Comparison of ENCODE assay signal across 23 cellular contexts in genomic region chr11:123363556-123363955, GRCh38.
DNase-seq lines count a peak whose midpoint lies in the region; ATAC-seq and TF ChIP-seq lines count a peak whose summit lies in the region.
"Had no signal": no experiment of that assay in that cellular context is flagged by ENCODE, and none has a peak within 500 bp of the region (broad histone marks: within the 10 kb centered on the region; RNA-seq: fewer than 3 reads in every experiment).

No MANE protein-coding gene starts in this region.

- H3K27me3 ChIP-seq in prostate gland (replicated peaks; ENCODE audit: insufficient read depth): no peaks in the 10 kb centered on the region
- H3K27me3 ChIP-seq in WERI-Rb-1 (ENCODE audit: insufficient read depth, low read depth, severe bottlenecking): no peaks in the 10 kb centered on the region

- peak overlapping the region; percentile 8 for H3K27ac Mint-ChIP-seq in activated CD4-positive, alpha-beta T cell treated with anti-CD3 and anti-CD28 coated beads for 36 hours
- peak overlapping the region; percentile 30 to 87 (median 39) for H3K27ac Mint-ChIP-seq in brain
- H3K27ac Mint-ChIP-seq: CD8-positive, alpha-beta T cell; mesothelial cell of epicardium; nephron progenitor cell had no signal

- no peak for DNase-seq in activated CD4-positive, alpha-beta T cell treated with anti-CD3 and anti-CD28 coated beads for 36 hours
- DNase-seq in activated CD4-positive, alpha-beta T cell treated with anti-CD3 and anti-CD28 coated beads for 4 hours: no peak
- DNase-seq in G401 (ENCODE audit: low spot score) (peak; percentile 78), prostate gland (ENCODE audit: low spot score) (peak; percentile 11), WERI-Rb-1 (no peak)
- no peak for DNase-seq in NK-92 treated with Interleukin-12 subunit alpha and Interleukin-12 subunit beta, amount 100 ng/mL, for 24 hours (lab: John Stamatoyannopoulos, UW)
- DNase-seq: ACHN; activated effector memory CD4-positive, alpha-beta T cell treated with Interleukin-2 at 50 U/mL for 16 hours; CD8-positive, alpha-beta T cell; dermis blood vessel endothelial cell; GOT3; NCI-H2029 treated with DMSO at 0.1 percent for 48 hours; NCI-H510A; nephron progenitor cell; posterior cingulate gyrus; stimulated activated CD4-positive, alpha-beta T cell treated with anti-CD3 and anti-CD28 coated beads, Interleukin-2, amount 100 ng/mL, for 48 hours had no signal

- H3K4me1 ChIP-seq in prostate gland (replicated peaks): no peaks in the 10 kb centered on the region
- H3K4me1 ChIP-seq: breast epithelium had no signal

- POLR2A ChIA-PET in activated CD4-positive, alpha-beta T cell treated with anti-CD3 and anti-CD28 coated beads for 36 hours (lab: Charles Lee): no interaction called here

- H3K36me3 Mint-ChIP-seq in activated CD4-positive, alpha-beta T cell treated with anti-CD3 and anti-CD28 coated beads for 36 hours (ENCODE audit: low read depth): peaks cover 9% of the 10 kb centered on the region
- no peaks in the 10 kb centered on the region for H3K36me3 Mint-ChIP-seq in brain
- H3K36me3 Mint-ChIP-seq: CD8-positive, alpha-beta T cell; mesothelial cell of epicardium had no signal

- in situ Hi-C loops in G401 (cut with HindIII; ENCODE audit: low sequenced_read_pairs): no loop called here

- intact Hi-C loops in activated CD4-positive, alpha-beta T cell treated with anti-CD3 and anti-CD28 coated beads for 36 hours (cut with DNase I, micrococcal nuclease): no loop called here
- intact Hi-C loops in prostate gland (cut with DNase I): no loop called here

- no peak overlapping the region for H3K27ac ChIP-seq in prostate gland
- H3K27ac ChIP-seq in WERI-Rb-1: no peak overlapping the region
- H3K27ac ChIP-seq: breast epithelium, skin epidermis, VCaP had no signal

- no peak for TF ChIP-seq CTCF in brain (conservative IDR thresholded peaks at IDR 0.05)
- TF ChIP-seq CTCF in prostate gland (IDR thresholded peaks at IDR 0.05): no peak
- no peak for TF ChIP-seq CTCF in WERI-Rb-1 (IDR thresholded peaks at IDR 0.05; ENCODE audit: low read depth, low read length)

- no peak for ATAC-seq in activated CD4-positive, alpha-beta T cell treated with anti-CD3 and anti-CD28 coated beads for 36 hours
- no peak for ATAC-seq in GM21526 (IDR thresholded peaks at IDR 0.05; ENCODE audit: low FRiP score, unreplicated experiment)
- ATAC-seq: CD8-positive, alpha-beta T cell; K562 had no signal

- peaks cover 41% of the 10 kb centered on the region for H3K27me3 Mint-ChIP-seq in activated CD4-positive, alpha-beta T cell treated with anti-CD3 and anti-CD28 coated beads for 36 hours
- H3K27me3 Mint-ChIP-seq in brain: peaks cover 35% of the 10 kb centered on the region

- peaks cover 36% of the 10 kb centered on the region for H3K4me1 Mint-ChIP-seq in activated CD4-positive, alpha-beta T cell treated with anti-CD3 and anti-CD28 coated beads for 36 hours
- peaks cover 59% of the 10 kb centered on the region for H3K4me1 Mint-ChIP-seq in brain

- H3K4me3 Mint-ChIP-seq in activated CD4-positive, alpha-beta T cell treated with anti-CD3 and anti-CD28 coated beads for 36 hours: no peak overlapping the region
- H3K4me3 Mint-ChIP-seq in brain: peak overlapping the region; percentile 17 to 75 (median 59)
- H3K4me3 Mint-ChIP-seq: CD8-positive, alpha-beta T cell; mesothelial cell of epicardium; nephron progenitor cell had no signal

- 16% methylated on average over 4 of the region's 4 CpGs for WGBS in prostate gland

- no peak overlapping the region for H3K4me3 ChIP-seq in prostate gland
- no peak overlapping the region for H3K4me3 ChIP-seq in WERI-Rb-1 (ENCODE audit: low read depth, low read length)
- H3K4me3 ChIP-seq: breast epithelium, K562, skin epidermis had no signal

- no peaks in the 10 kb centered on the region for H3K9me3 Mint-ChIP-seq in activated CD4-positive, alpha-beta T cell treated with anti-CD3 and anti-CD28 coated beads for 36 hours (ENCODE audit: low read depth)
- H3K9me3 Mint-ChIP-seq in brain: peaks cover 0 to 3% (median 0%) of the 10 kb centered on the region in 5 experiments
- H3K9me3 Mint-ChIP-seq: CD8-positive, alpha-beta T cell; mesothelial cell of epicardium; nephron progenitor cell had no signal

- H3K9me3 ChIP-seq in prostate gland (no peaks in the 10 kb centered on the region), WERI-Rb-1 (ENCODE audit: severe bottlenecking) (no peaks in the 10 kb centered on the region)
- H3K9me3 ChIP-seq: breast epithelium had no signal

- no peak for TF ChIP-seq POLR2A in prostate gland (IDR thresholded peaks at IDR 0.05)

- no peaks in the 10 kb centered on the region for H3K36me3 ChIP-seq in prostate gland
- no peaks in the 10 kb centered on the region for H3K36me3 ChIP-seq in WERI-Rb-1
- H3K36me3 ChIP-seq: breast epithelium had no signal

- CTCF ChIA-PET in activated CD4-positive, alpha-beta T cell treated with anti-CD3 and anti-CD28 coated beads for 36 hours (lab: Charles Lee): interaction anchor here (0.7 to 1.0 kb wide), 2 partner anchors 11 to 17 kb away, joined by 3 read pairs; no protein-coding TSS in a partner anchor

Comparison
In these comparisons a context has a peak if more than half of its experiments do, and no peak if none do; other contexts are left out.
1. DNase-seq: peak in G401 (single experiment) and prostate gland (single experiment); none in activated CD4-positive, alpha-beta T cell treated with anti-CD3 and anti-CD28 coated beads for 36 hours (single experiment), activated CD4-positive, alpha-beta T cell treated with anti-CD3 and anti-CD28 coated beads for 4 hours (0 of 2), WERI-Rb-1 (single experiment) and NK-92 treated with Interleukin-12 subunit alpha and Interleukin-12 subunit beta, amount 100 ng/mL, for 24 hours (single experiment).